8 cellular contexts compared by ENCODE assay signal in the genomic region with DNA sequence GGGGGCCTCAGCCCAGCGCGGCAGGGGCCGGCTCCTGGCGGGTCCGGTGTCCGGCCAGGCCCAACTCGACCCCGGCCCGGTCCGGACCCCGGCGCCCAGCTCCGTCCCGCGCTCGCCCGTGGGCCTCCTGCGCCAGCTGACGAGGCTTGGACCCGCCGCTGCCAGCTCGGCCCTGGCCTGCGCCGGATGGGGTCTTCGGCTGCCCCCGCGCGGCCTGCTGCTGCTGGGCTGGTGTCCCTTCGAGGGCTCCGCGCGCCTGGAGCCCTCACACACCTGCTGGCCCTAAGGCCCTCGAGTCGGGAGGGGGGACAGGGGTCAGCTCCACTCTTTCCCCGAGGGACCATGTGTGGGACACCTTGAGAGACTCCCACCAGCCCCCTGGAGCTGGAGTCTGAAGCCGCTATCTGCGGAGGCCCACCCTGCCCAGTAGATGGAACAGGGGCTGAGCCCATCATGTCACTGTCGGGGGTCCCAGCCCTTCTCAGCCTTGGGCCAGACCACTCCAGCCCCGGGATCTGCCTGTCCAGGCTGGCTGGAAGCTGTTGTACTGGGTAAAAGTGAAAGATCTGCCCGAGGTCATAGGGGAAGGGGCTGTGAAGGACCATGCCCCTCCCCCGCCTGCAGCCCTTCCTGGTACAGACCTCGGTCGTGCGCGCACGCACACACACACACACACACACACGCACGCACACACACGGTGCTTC. TPM values are rescaled to one million over a fixed set of nuclear protein-coding genes. Genes with fewer than 3 reads are reported as not detected.
DNase-seq lines count a peak whose midpoint lies in the region; ATAC-seq and TF ChIP-seq lines count a peak whose summit lies in the region.

No MANE protein-coding gene starts in this region.

- CTCF ChIA-PET in SK-N-SH (lab: Yijun Ruan, JAX) = interaction anchor here (0.8 to 16.8 kb wide), 26 partner anchors 12 to 693 kb away, joined by 3 to 1016 read pairs (median 5); a partner anchor contains a TSS

- H4K8ac ChIP-seq in trophoblast cell (ENCODE audit: low read depth, low read length) = peak overlapping the region; percentile 80

- no peaks in the 10 kb centered on the region for H3K9me3 ChIP-seq in SK-N-SH
- peaks cover 4% of the 10 kb centered on the region for H3K9me3 ChIP-seq in trophoblast cell (ENCODE audit: insufficient read depth, low read depth, low read length)

- 22% methylated on average over 19 of the region's 49 CpGs for WGBS in SK-N-SH (ENCODE audit: low lambda C conversion rate)
- WGBS in trophoblast cell (ENCODE audit: extremely low coverage, insufficient coverage, insufficient read length) = no CpG with 5 or more reads among the region's 49 CpGs

- H3K4me3 ChIP-seq in SK-N-SH (ENCODE audit: low read depth in 2 of 2, low read length in 1 of 2) (peak overlapping the region in 1 of 2 experiments; percentile 42; a peak in 2 of 4 replicates), fibroblast of mammary gland (ENCODE audit: control insufficient read depth, low read depth, low read length) (no peak overlapping the region), trophoblast cell (ENCODE audit: low read depth, low read length) (no peak overlapping the region)

- ATAC-seq in GM19372 (IDR thresholded peaks at IDR 0.05; ENCODE audit: low read depth, unreplicated experiment) (peak; percentile 9), HG03469 (IDR thresholded peaks at IDR 0.05; ENCODE audit: unreplicated experiment) (no peak), GM18861 (IDR thresholded peaks at IDR 0.05; ENCODE audit: unreplicated experiment) (no peak)

- peaks cover 3 to 30% of the 10 kb centered on the region in 2 experiments; a peak in 1 of 4 replicates for H3K4me1 ChIP-seq in SK-N-SH (ENCODE audit: control insufficient read depth in 1 of 2, insufficient read depth in 2 of 2, low read depth in 1 of 2, low read length in 1 of 2)
- peaks cover 6 to 12% of the 10 kb centered on the region in 2 experiments for H3K4me1 ChIP-seq in trophoblast cell (ENCODE audit: control insufficient read depth in 1 of 2, insufficient read depth in 2 of 2, low read length in 2 of 2)

- no peaks in the 10 kb centered on the region for H4K20me1 ChIP-seq in SK-N-SH (ENCODE audit: insufficient read depth)

- H3F3A ChIP-seq in SK-N-SH (replicated peaks; ENCODE audit: insufficient read depth) = peaks cover 7% of the 10 kb centered on the region

- H3K27me3 ChIP-seq in SK-N-SH (ENCODE audit: insufficient read depth) (no peaks in the 10 kb centered on the region), trophoblast cell (ENCODE audit: insufficient read depth, low read length) (peaks cover 12% of the 10 kb centered on the region)

- H3K4ac ChIP-seq in trophoblast cell (ENCODE audit: low read depth, low read length) = no peak overlapping the region

- TF ChIP-seq CTCF in SK-N-SH (IDR thresholded peaks at IDR 0.05) (no peak), fibroblast of mammary gland (conservative IDR thresholded peaks at IDR 0.05; ENCODE audit: control insufficient read depth, insufficient read depth, low read depth, low read length) (no peak)

- H4K12ac ChIP-seq in trophoblast cell (ENCODE audit: low read depth, low read length) = no peak overlapping the region

- DNase-seq in Ammon's horn (ENCODE audit: low spot score) = peak; percentile 57
- DNase-seq in SK-N-SH = no peak
- peak; percentile 13 for DNase-seq in fibroblast of mammary gland (ENCODE audit: low read depth)
- peak; percentile 29 to 44 for DNase-seq in trophoblast cell
- no peak for DNase-seq in NCI-H187 (lab: John Stamatoyannopoulos, UW)

- H2AFZ ChIP-seq in SK-N-SH (ENCODE audit: low read depth) = no peak overlapping the region
- H2AFZ ChIP-seq in trophoblast cell (ENCODE audit: insufficient read depth, low read length, poor library complexity) = no peak overlapping the region

- H2BK5ac ChIP-seq in trophoblast cell (ENCODE audit: low read depth, low read length, poor library complexity) = peak overlapping the region; percentile 33

- peak overlapping the region; percentile 65 for H3K14ac ChIP-seq in trophoblast cell (ENCODE audit: low read length)

- peak overlapping the region; percentile 88 for H4K91ac ChIP-seq in trophoblast cell (ENCODE audit: low read depth, low read length)

- H3K9ac ChIP-seq in SK-N-SH (no peak overlapping the region), trophoblast cell (ENCODE audit: low read length) (no peak overlapping the region)

- H2BK12ac ChIP-seq in trophoblast cell (ENCODE audit: low read length) = peak overlapping the region; percentile 73

- peak; percentile 54 for TF ChIP-seq RAD21 in SK-N-SH (IDR thresholded peaks at IDR 0.05; ENCODE audit: low read length)

- H3K36me3 ChIP-seq in SK-N-SH (replicated peaks in 1 of 2; ENCODE audit: control insufficient read depth in 1 of 2, insufficient read depth in 2 of 2, low read length in 1 of 2) (no peaks in the 10 kb centered on the region), trophoblast cell (ENCODE audit: control insufficient read depth in 1 of 2, insufficient read depth in 2 of 2, low read length in 2 of 2) (peaks cover 0 to 8% of the 10 kb centered on the region in 2 experiments)

- H3K79me2 ChIP-seq in SK-N-SH (ENCODE audit: insufficient read depth) (no peaks in the 10 kb centered on the region), trophoblast cell (ENCODE audit: control insufficient read depth, insufficient read depth, low read length, poor library complexity) (peaks cover 7% of the 10 kb centered on the region)

- peak overlapping the region; percentile 57 for H2AK5ac ChIP-seq in trophoblast cell (ENCODE audit: low read length)

- POLR2A ChIA-PET in SK-N-SH (lab: Yijun Ruan, JAX) = interaction anchor here (0.8 to 4.6 kb wide), 6 partner anchors 108 to 353 kb away, joined by 3 to 25 read pairs (median 4); a partner anchor contains a TSS

- 0 out of 2 replicates have a peak overlapping the region, but pooled peaks have one; percentile 33 for H3K4me2 ChIP-seq in SK-N-SH
- peak overlapping the region; percentile 36 for H3K4me2 ChIP-seq in trophoblast cell (ENCODE audit: low read length)

- no peak overlapping the region for H3K23ac ChIP-seq in trophoblast cell (ENCODE audit: low read length)

- peak overlapping the region; percentile 50 for H3K18ac ChIP-seq in trophoblast cell (ENCODE audit: low read length)

- peaks cover 18% of the 10 kb centered on the region for H3K79me1 ChIP-seq in trophoblast cell (ENCODE audit: low read length)

- peak overlapping the region; percentile 69 for H2BK120ac ChIP-seq in trophoblast cell (ENCODE audit: insufficient read depth, low read length, poor library complexity)

- H3K9me2 ChIP-seq in SK-N-SH = no peaks in the 10 kb centered on the region

- H3K27ac ChIP-seq in SK-N-SH (ENCODE audit: low read depth in 2 of 2, low read length in 1 of 2) (peak overlapping the region in 1 of 2 experiments; percentile 67; a peak in 1 of 4 replicates), trophoblast cell (ENCODE audit: low read depth, low read length) (no peak overlapping the region)

- no peak for TF ChIP-seq EP300 in SK-N-SH (IDR thresholded peaks at IDR 0.05; ENCODE audit: borderline replicate concordance in 1 of 2, low read depth in 1 of 2, low read length in 1 of 2)

TF ChIP-seq in SK-N-SH, 30 proteins besides CTCF, POLR2A, EP300 and RAD21:
- no peak for TF ChIP-seq SIN3A (IDR thresholded peaks at IDR 0.05; ENCODE audit: borderline replicate concordance, low read depth, low read length)
- no peak for TF ChIP-seq TEAD4 (IDR thresholded peaks at IDR 0.05; ENCODE audit: borderline replicate concordance, insufficient read depth)
- 0 out of 2 replicates have a peak, but pooled peaks have one; percentile 20 for TF ChIP-seq FOXJ3 (CRISPR knock-in tag; IDR thresholded peaks at IDR 0.05)
- no peak for TF ChIP-seq GABPA (IDR thresholded peaks at IDR 0.05; ENCODE audit: low read depth)
- TF ChIP-seq ELF1 (IDR thresholded peaks at IDR 0.05) = no peak
- no peak for TF ChIP-seq POLR2AphosphoS5 (IDR thresholded peaks at IDR 0.05; ENCODE audit: low read depth, low read length)
- TF ChIP-seq, protein P1, sequence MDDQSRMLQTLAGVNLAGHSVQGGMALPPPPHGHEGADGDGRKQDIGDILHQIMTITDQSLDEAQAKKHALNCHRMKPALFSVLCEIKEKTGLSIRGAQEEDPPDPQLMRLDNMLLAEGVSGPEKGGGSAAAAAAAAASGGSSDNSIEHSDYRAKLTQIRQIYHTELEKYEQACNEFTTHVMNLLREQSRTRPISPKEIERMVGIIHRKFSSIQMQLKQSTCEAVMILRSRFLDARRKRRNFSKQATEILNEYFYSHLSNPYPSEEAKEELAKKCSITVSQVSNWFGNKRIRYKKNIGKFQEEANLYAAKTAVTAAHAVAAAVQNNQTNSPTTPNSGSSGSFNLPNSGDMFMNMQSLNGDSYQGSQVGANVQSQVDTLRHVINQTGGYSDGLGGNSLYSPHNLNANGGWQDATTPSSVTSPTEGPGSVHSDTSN (IDR thresholded peaks at IDR 0.05) = no peak
- TF ChIP-seq SMC3 (IDR thresholded peaks at IDR 0.05; ENCODE audit: low read depth, low read length) = peak; percentile 16; the same call in 1 of the 2 replicates

RNA-seq across cellular contexts. Expression of a gene that starts 0.8 kb away (rescaled TPM):
- polyA plus RNA-seq in SK-N-SH (2012; rRNA removed) = 1.1 and 1.6 TPM in 2 replicates
- 1.2 and 1.7 TPM in 2 replicates for polyA plus RNA-seq in SK-N-SH (2012; cell fraction: cytosol; rRNA removed)
- polyA plus RNA-seq in SK-N-SH (2012; cell fraction: nucleus; rRNA removed) = 2.4 and 4.2 TPM in 2 replicates
- polyA plus RNA-seq in trophoblast cell (2013) = 604 and 638 TPM in 2 replicates

RNA-seq across cellular contexts. Expression of a gene that starts 42.9 kb away (rescaled TPM):
- polyA plus RNA-seq in SK-N-SH (2012; rRNA removed) = 16.2 and 23.6 TPM in 2 replicates
- polyA plus RNA-seq in SK-N-SH (2012; cell fraction: cytosol; rRNA removed) = 15.9 and 26.1 TPM in 2 replicates
- polyA plus RNA-seq in SK-N-SH (2012; cell fraction: nucleus; rRNA removed) = 15.9 and 37.1 TPM in 2 replicates
- polyA plus RNA-seq in trophoblast cell (2013) = 252 and 269 TPM in 2 replicates

Comparison
In these comparisons a context has a peak if more than half of its experiments do, and no peak if none do; other contexts are left out.
1. DNase-seq: peak in Ammon's horn (single experiment), fibroblast of mammary gland (single experiment) and trophoblast cell (2 of 2); none in SK-N-SH (single experiment) and NCI-H187 (0 of 2).